1 cellular context compared by ENCODE assay signal in the genomic region with DNA sequence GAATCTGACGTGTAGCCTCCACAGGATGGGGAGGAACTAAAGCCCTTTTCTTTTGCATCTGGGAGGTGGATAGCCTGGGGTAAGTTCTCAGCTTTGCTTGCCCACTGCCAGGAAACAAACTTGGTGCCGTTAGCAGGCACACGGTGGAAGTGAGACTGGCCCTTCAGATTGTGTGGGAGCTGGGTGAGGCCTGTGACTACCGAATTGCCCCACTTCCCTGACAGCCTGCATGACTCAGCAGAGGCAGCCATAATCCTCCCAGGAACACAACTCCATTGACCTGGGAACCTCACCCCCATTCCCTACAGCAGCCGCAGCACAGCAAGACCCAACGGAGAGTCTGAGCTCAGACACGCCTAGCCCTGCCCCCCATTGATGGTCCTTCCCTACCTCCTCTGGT.
A peak's percentile ranks its signal among the peaks of the same experiment; 100 is the strongest.
TF ChIP-seq lines count a peak whose summit lies in the region.

No MANE protein-coding gene starts in this region.

TF ChIP-seq in IMR-90, 13 proteins besides CTCF, POLR2A, EP300 and RAD21:
- TF ChIP-seq CEBPB (IDR thresholded peaks at IDR 0.05; ENCODE audit: low read depth, low read length) = peak; percentile 41; the same call in 1 of the 2 replicates
- no peak for TF ChIP-seq ELK1 (IDR thresholded peaks at IDR 0.05; ENCODE audit: borderline replicate concordance, low read depth, low read length)
- peak; percentile 63 for TF ChIP-seq NFE2L2 (IDR thresholded peaks at IDR 0.05; ENCODE audit: low read depth, low read length)
